In genomic region chr5:73327908-73328455, GRCh38 we compare ENCODE assay signal across 15 cellular contexts.
DNase-seq lines count a peak whose midpoint lies in the region; ATAC-seq lines count a peak whose summit lies in the region.
"Had no signal": no experiment of that assay in that cellular context is flagged by ENCODE, and none has a peak within 500 bp of the region (broad histone marks: within the 10 kb centered on the region; RNA-seq: fewer than 3 reads in every experiment).

No MANE protein-coding gene starts in this region.

- peaks cover 0 to 4% of the 10 kb centered on the region in 2 experiments for H3K27me3 ChIP-seq in mesenchymal stem cell (ENCODE audit: control insufficient read depth in 1 of 2, insufficient read depth in 1 of 2, low read length in 2 of 2)

- no peaks in the 10 kb centered on the region for H3K36me3 ChIP-seq in mesenchymal stem cell (ENCODE audit: control insufficient read depth in 1 of 2, insufficient read depth in 2 of 2, low read depth in 1 of 2, low read length in 2 of 2)

- no peak for ATAC-seq in GM18867 (IDR thresholded peaks at IDR 0.05; ENCODE audit: unreplicated experiment)
- ATAC-seq: activated T-cell treated with anti-CD3 and anti-CD28 coated beads, Interleukin-2, amount 50 U/mL, for 4 hours; left cardiac atrium had no signal

- no peak overlapping the region for H3K4me3 ChIP-seq in mesenchymal stem cell (ENCODE audit: insufficient read depth in 1 of 2, low read depth in 1 of 2, low read length in 2 of 2)

- H2AK5ac ChIP-seq in mesenchymal stem cell (ENCODE audit: low read length, severe bottlenecking): peak overlapping the region; percentile 45

- no peaks in the 10 kb centered on the region for H3K79me1 ChIP-seq in mesenchymal stem cell (replicated peaks; ENCODE audit: low read length, poor library complexity, severe bottlenecking)

- no peak overlapping the region for H3K4ac ChIP-seq in mesenchymal stem cell (ENCODE audit: low read depth in 1 of 2, low read length in 2 of 2)

- H2BK12ac ChIP-seq in mesenchymal stem cell (ENCODE audit: low read length in 2 of 2): no peak overlapping the region

- H3K27ac ChIP-seq in mesenchymal stem cell (ENCODE audit: low read length, poor library complexity, severe bottlenecking): no peak overlapping the region

- H3K4me2 ChIP-seq in mesenchymal stem cell (ENCODE audit: low read length, poor library complexity, severe bottlenecking): no peak overlapping the region

- H2BK15ac ChIP-seq in mesenchymal stem cell (ENCODE audit: low read depth, poor library complexity, severe bottlenecking): no peak overlapping the region

- WGBS in mesenchymal stem cell: 80% methylated on average over 1 of the region's 2 CpGs

- H2AFZ ChIP-seq in mesenchymal stem cell (ENCODE audit: low read depth, low read length): no peak overlapping the region

- H3K23ac ChIP-seq in mesenchymal stem cell (ENCODE audit: low read length in 2 of 2): no peak overlapping the region

- no peak overlapping the region for H2BK5ac ChIP-seq in mesenchymal stem cell (ENCODE audit: low read depth, low read length, poor library complexity, severe bottlenecking)

- H3K14ac ChIP-seq in mesenchymal stem cell (ENCODE audit: low read length in 2 of 2): no peak overlapping the region

- H3K4me1 ChIP-seq in mesenchymal stem cell (ENCODE audit: control insufficient read depth, insufficient read depth, low read depth, low read length): no peaks in the 10 kb centered on the region

- no peak overlapping the region for H3K9ac ChIP-seq in mesenchymal stem cell (ENCODE audit: low read length)

- peaks cover 15% of the 10 kb centered on the region for H3K9me3 ChIP-seq in mesenchymal stem cell (ENCODE audit: control insufficient read depth, low read length)

- peak; percentile 70 for DNase-seq in EL
- DNase-seq in M059J (ENCODE audit: low read depth): peak; percentile 92
- DNase-seq in astrocyte of the hippocampus (ENCODE audit: low read depth, low spot score): peak; percentile 69
- DNase-seq in mesenchymal stem cell: peak; percentile 33
- DNase-seq in NCI-H526 treated with DMSO at 0.1 percent for 48 hours (lab: John Stamatoyannopoulos, UW): no peak
- no peak for DNase-seq in amygdala (lab: John Stamatoyannopoulos, UW)
- no peak for DNase-seq in DMS114 treated with DMSO at 0.1 percent for 48 hours (lab: John Stamatoyannopoulos, UW; ENCODE audit: unreplicated experiment)
- DNase-seq: activated CD4-positive, alpha-beta T cell treated with anti-CD3 and anti-CD28 coated beads, Interleukin-2, amount 50 U/mL, for 4 hours; activated naive CD8-positive, alpha-beta T cell treated with anti-CD3 and anti-CD28 coated beads for 36 hours; activated T-cell treated with anti-CD3 and anti-CD28 coated beads, Interleukin-2, amount 50 U/mL, for 4 hours; caudate nucleus; hippocampal formation; left cardiac atrium; stimulated activated CD4-positive, alpha-beta T cell treated with anti-CD3 and anti-CD28 coated beads, Interleukin-4, amount 100 ng/mL, for 4 hours had no signal

- no peak overlapping the region for H4K91ac ChIP-seq in mesenchymal stem cell (ENCODE audit: low read length)

- no peak overlapping the region for H3K18ac ChIP-seq in mesenchymal stem cell (ENCODE audit: low read depth in 1 of 2, low read length in 2 of 2)

- H4K8ac ChIP-seq in mesenchymal stem cell (ENCODE audit: low read length): no peak overlapping the region

- H2BK120ac ChIP-seq in mesenchymal stem cell (ENCODE audit: low read depth, low read length): no peak overlapping the region

Comparison
In these comparisons a context has a peak if more than half of its experiments do, and no peak if none do; other contexts are left out.
1. DNase-seq: peak in EL (single experiment), M059J (single experiment), astrocyte of the hippocampus (single experiment) and mesenchymal stem cell (single experiment); none in NCI-H526 treated with DMSO at 0.1 percent for 48 hours (single experiment), amygdala (0 of 56) and DMS114 treated with DMSO at 0.1 percent for 48 hours (single experiment).